17 cellular contexts compared by ENCODE assay signal in genomic region chr12:94793191-94793595, GRCh38.
DNase-seq lines count a peak whose midpoint lies in the region; ATAC-seq and TF ChIP-seq lines count a peak whose summit lies in the region.
"Had no signal": no experiment of that assay in that cellular context is flagged by ENCODE, and none has a peak within 500 bp of the region (broad histone marks: within the 10 kb centered on the region; RNA-seq: fewer than 3 reads in every experiment).

No MANE protein-coding gene starts in this region.

- H3K23ac ChIP-seq in mesenchymal stem cell (ENCODE audit: low read length in 2 of 2): no peak overlapping the region

- H4K8ac ChIP-seq in mesenchymal stem cell (ENCODE audit: low read length): no peak overlapping the region

- peaks cover 26 to 60% of the 10 kb centered on the region in 2 donors for H3K36me3 Mint-ChIP-seq in stimulated activated naive B cell treated with anti-CD40 and anti-IgM and Interleukin-4, amounts not matched to agents 10 μg/mL and 1 μg/mL and 100 μg/mL, for 72 hours
- H3K36me3 Mint-ChIP-seq: immature natural killer cell had no signal

- H2AK5ac ChIP-seq in mesenchymal stem cell (ENCODE audit: low read length, severe bottlenecking): no peak overlapping the region

- H3K36me3 ChIP-seq in brain microvascular endothelial cell (replicated peaks): no peaks in the 10 kb centered on the region
- H3K36me3 ChIP-seq in mesenchymal stem cell (ENCODE audit: control insufficient read depth in 1 of 2, insufficient read depth in 2 of 2, low read depth in 1 of 2, low read length in 2 of 2): no peaks in the 10 kb centered on the region
- H3K36me3 ChIP-seq: gastrocnemius medialis, tibial artery, WERI-Rb-1 had no signal

- no peak overlapping the region for H3K27ac Mint-ChIP-seq in stimulated activated naive B cell treated with anti-CD40 and anti-IgM and Interleukin-4, amounts not matched to agents 10 μg/mL and 1 μg/mL and 100 μg/mL, for 72 hours
- H3K27ac Mint-ChIP-seq: immature natural killer cell had no signal

- H3K4ac ChIP-seq in mesenchymal stem cell (ENCODE audit: low read depth in 1 of 2, low read length in 2 of 2): no peak overlapping the region

- H2AFZ ChIP-seq in mesenchymal stem cell (ENCODE audit: low read depth, low read length): no peak overlapping the region

- 89% methylated on average over 7 of the region's 10 CpGs for WGBS in mesenchymal stem cell

- peak overlapping the region; percentile 41 for H3K4me2 ChIP-seq in mesenchymal stem cell (ENCODE audit: low read length, poor library complexity, severe bottlenecking)

- DNase-seq in NCI-H2107 treated with DMSO at 0.1 percent for 48 hours (lab: John Stamatoyannopoulos, UW; ENCODE audit: unreplicated experiment) (peak; percentile 58), NCI-H2107 (lab: John Stamatoyannopoulos, UW) (no peak), brain microvascular endothelial cell (peak; percentile 41), mesenchymal stem cell (no peak), G401 (ENCODE audit: low spot score) (no peak), pons (ENCODE audit: low spot score) (no peak), kidney glomerular epithelial cell (lab: John Stamatoyannopoulos, UW) (no peak)
- no peak for DNase-seq in stimulated activated naive B cell treated with anti-CD40 and anti-IgM and Interleukin-4, amounts not matched to agents 10 μg/mL and 1 μg/mL and 100 μg/mL, for 72 hours
- DNase-seq: activated naive CD4-positive, alpha-beta T cell treated with Interleukin-2 at 50 U/mL for 16 hours; gastrocnemius medialis; immature natural killer cell; NCI-H345; stimulated activated CD4-positive, alpha-beta T cell treated with anti-CD3 and anti-CD28 coated beads, Interleukin-2, amount 100 ng/mL, for 24 hours; SW 1271; tibial artery; WERI-Rb-1 had no signal

- no peak overlapping the region for H2BK5ac ChIP-seq in mesenchymal stem cell (ENCODE audit: low read depth, low read length, poor library complexity, severe bottlenecking)

- in situ Hi-C loops in brain microvascular endothelial cell (cut with HindIII; ENCODE audit: low pct_ligation_motif_present, low sequenced_read_pairs) (no loop called here), G401 (cut with HindIII; ENCODE audit: low sequenced_read_pairs) (no loop called here)

- H3K18ac ChIP-seq in mesenchymal stem cell (ENCODE audit: low read depth in 1 of 2, low read length in 2 of 2): peak overlapping the region in 1 of 2 experiments; percentile 21

- H3K4me3 ChIP-seq in brain microvascular endothelial cell (ENCODE audit: low read depth, low read length) (no peak overlapping the region), mesenchymal stem cell (ENCODE audit: insufficient read depth in 1 of 2, low read depth in 1 of 2, low read length in 2 of 2) (no peak overlapping the region)
- H3K4me3 ChIP-seq: gastrocnemius medialis, tibial artery had no signal

- H2BK120ac ChIP-seq in mesenchymal stem cell (ENCODE audit: low read depth, low read length): no peak overlapping the region

- H3K14ac ChIP-seq in mesenchymal stem cell (ENCODE audit: low read length in 2 of 2): no peak overlapping the region

- no peak overlapping the region for H2BK12ac ChIP-seq in mesenchymal stem cell (ENCODE audit: low read length in 2 of 2)

- no peaks in the 10 kb centered on the region for H3K9me3 ChIP-seq in mesenchymal stem cell (ENCODE audit: control insufficient read depth, low read length)
- H3K9me3 ChIP-seq: gastrocnemius medialis, tibial artery had no signal

- H3K79me1 ChIP-seq in mesenchymal stem cell (replicated peaks; ENCODE audit: low read length, poor library complexity, severe bottlenecking): no peaks in the 10 kb centered on the region

- H3K9me3 Mint-ChIP-seq in stimulated activated naive B cell treated with anti-CD40 and anti-IgM and Interleukin-4, amounts not matched to agents 10 μg/mL and 1 μg/mL and 100 μg/mL, for 72 hours: no peaks in the 10 kb centered on the region
- H3K9me3 Mint-ChIP-seq: immature natural killer cell had no signal

- H3K27me3 ChIP-seq in brain microvascular endothelial cell (replicated peaks) (no peaks in the 10 kb centered on the region), mesenchymal stem cell (ENCODE audit: control insufficient read depth in 1 of 2, insufficient read depth in 1 of 2, low read length in 2 of 2) (peaks cover 3 to 15% of the 10 kb centered on the region in 2 experiments)
- H3K27me3 ChIP-seq: gastrocnemius medialis, tibial artery had no signal

- ATAC-seq in stimulated activated naive B cell treated with anti-CD40 and anti-IgM and Interleukin-4, amounts not matched to agents 10 μg/mL and 1 μg/mL and 100 μg/mL, for 72 hours (replicated peaks): peak; percentile 38 to 52
- ATAC-seq: gastrocnemius medialis, Panc1 had no signal

- H3K27me3 Mint-ChIP-seq in stimulated activated naive B cell treated with anti-CD40 and anti-IgM and Interleukin-4, amounts not matched to agents 10 μg/mL and 1 μg/mL and 100 μg/mL, for 72 hours: no peaks in the 10 kb centered on the region

- peaks cover 12% of the 10 kb centered on the region for H3K4me1 ChIP-seq in mesenchymal stem cell (ENCODE audit: control insufficient read depth, insufficient read depth, low read depth, low read length)
- H3K4me1 ChIP-seq: gastrocnemius medialis, tibial artery had no signal

- H2BK15ac ChIP-seq in mesenchymal stem cell (ENCODE audit: low read depth, poor library complexity, severe bottlenecking): no peak overlapping the region

- H3K9ac ChIP-seq in mesenchymal stem cell (ENCODE audit: low read length): no peak overlapping the region

- TF ChIP-seq CTCF in brain microvascular endothelial cell (IDR thresholded peaks at IDR 0.05; ENCODE audit: low read depth, low read length, missing control alignments): no peak

- H3K4me1 Mint-ChIP-seq in stimulated activated naive B cell treated with anti-CD40 and anti-IgM and Interleukin-4, amounts not matched to agents 10 μg/mL and 1 μg/mL and 100 μg/mL, for 72 hours: peaks cover 27 to 56% of the 10 kb centered on the region in 2 donors

- H3K4me3 Mint-ChIP-seq in stimulated activated naive B cell treated with anti-CD40 and anti-IgM and Interleukin-4, amounts not matched to agents 10 μg/mL and 1 μg/mL and 100 μg/mL, for 72 hours: peak overlapping the region; percentile 12 to 19
- H3K4me3 Mint-ChIP-seq: immature natural killer cell had no signal

- H4K91ac ChIP-seq in mesenchymal stem cell (ENCODE audit: low read length): no peak overlapping the region

- H3K27ac ChIP-seq in brain microvascular endothelial cell (no peak overlapping the region), mesenchymal stem cell (ENCODE audit: low read length, poor library complexity, severe bottlenecking) (peak overlapping the region; percentile 68)
- H3K27ac ChIP-seq: gastrocnemius medialis, tibial artery, WERI-Rb-1 had no signal

Comparison
In these comparisons a context has a peak if more than half of its experiments do, and no peak if none do; other contexts are left out.
1. DNase-seq: peak in NCI-H2107 treated with DMSO at 0.1 percent for 48 hours (single experiment) and brain microvascular endothelial cell (single experiment); none in NCI-H2107 (single experiment), mesenchymal stem cell (single experiment), stimulated activated naive B cell treated with anti-CD40 and anti-IgM and Interleukin-4, amounts not matched to agents 10 μg/mL and 1 μg/mL and 100 μg/mL, for 72 hours (single experiment), G401 (single experiment), pons (single experiment) and kidney glomerular epithelial cell (single experiment).